ENCODE assay signal across 21 cellular contexts in genomic region chr5:154502180-154502579, GRCh38. TPM values are rescaled to one million over a fixed set of nuclear protein-coding genes. Genes with fewer than 3 reads are reported as not detected.
A peak's percentile ranks its signal among the peaks of the same experiment; 100 is the strongest.
DNase-seq lines count a peak whose midpoint lies in the region; ATAC-seq, FAIRE-seq and TF ChIP-seq lines count a peak whose summit lies in the region.
"Had no signal": no experiment of that assay in that cellular context is flagged by ENCODE, and none has a peak within 500 bp of the region (broad histone marks: within the 10 kb centered on the region; RNA-seq: fewer than 3 reads in every experiment).

No MANE protein-coding gene starts in this region.

- no peak for TF ChIP-seq RAD21 in GM12878 (IDR thresholded peaks at IDR 0.05; ENCODE audit: insufficient read depth, low read depth, low read length)

- H3K27ac ChIP-seq in BLaER1 (no peak overlapping the region), GM23338 (ENCODE audit: low read depth) (no peak overlapping the region), GM12878 (ENCODE audit: control insufficient read depth, insufficient read depth) (peak overlapping the region; percentile 89), stomach (no peak overlapping the region)
- H3K27ac ChIP-seq: 22Rv1, A549 had no signal

- POLR2A ChIA-PET in GM12878 (lab: Charles Lee): interaction anchor here (0.7 to 5.1 kb wide), 3 partner anchors 8 to 57 kb away, joined by 3 to 35 read pairs (median 4); no protein-coding TSS in a partner anchor
- POLR2A ChIA-PET in HEK293T (lab: Yijun Ruan, JAX): interaction anchor here (1.5 kb wide), 1 partner anchor 18 kb away, joined by 4 read pairs; no protein-coding TSS in a partner anchor

- intact Hi-C loops in GM12878 (cut with micrococcal nuclease; ENCODE audit: unreplicated experiment) (loop anchor here (10.0 kb wide), 1 partner anchor 253 kb away; the partner anchor contains the start of gene LARP1), stomach (cut with DNase I; ENCODE audit: low total_unique reads) (no loop called here)

- H3F3A ChIP-seq in GM23338 (replicated peaks; ENCODE audit: low read depth): no peaks in the 10 kb centered on the region

- peaks cover 32% of the 10 kb centered on the region for H3K4me1 ChIP-seq in BLaER1
- H3K4me1 ChIP-seq in GM23338 (ENCODE audit: insufficient read depth): peaks cover 3% of the 10 kb centered on the region
- H3K4me1 ChIP-seq in GM12878 (ENCODE audit: control insufficient read depth, insufficient read depth, low read length): peaks cover 37% of the 10 kb centered on the region
- no peaks in the 10 kb centered on the region for H3K4me1 ChIP-seq in stomach
- H3K4me1 ChIP-seq: A549 had no signal

- TF ChIP-seq POLR2A in GM12878 (IDR thresholded peaks at IDR 0.05; ENCODE audit: low read depth, low read length) (no peak), stomach (IDR thresholded peaks at IDR 0.05) (no peak)

- H3K27me3 Mint-ChIP-seq in GM23338 (ENCODE audit: insufficient read depth, low read depth, poor library complexity): peaks cover 3% of the 10 kb centered on the region
- H3K27me3 Mint-ChIP-seq in stimulated activated naive B cell treated with anti-CD40 and anti-IgM and Interleukin-4, amounts not matched to agents 10 μg/mL and 1 μg/mL and 100 μg/mL, for 72 hours: peaks cover 30 to 48% of the 10 kb centered on the region in 2 donors
- H3K27me3 Mint-ChIP-seq: IgD-negative memory B cell had no signal

- no peaks in the 10 kb centered on the region for H3K36me3 Mint-ChIP-seq in GM23338 (ENCODE audit: low read depth)
- H3K36me3 Mint-ChIP-seq in stimulated activated naive B cell treated with anti-CD40 and anti-IgM and Interleukin-4, amounts not matched to agents 10 μg/mL and 1 μg/mL and 100 μg/mL, for 72 hours: no peaks in the 10 kb centered on the region
- H3K36me3 Mint-ChIP-seq: CD8-positive, alpha-beta T cell; IgD-negative memory B cell had no signal

- TF ChIP-seq EP300 in GM12878 (IDR thresholded peaks at IDR 0.05; ENCODE audit: borderline replicate concordance in 1 of 2, control insufficient read depth in 1 of 2, low read depth in 2 of 2, low read length in 2 of 2): no peak
- no peak for TF ChIP-seq EP300 in stomach (IDR thresholded peaks at IDR 0.05)

- no peak overlapping the region for H3K4me3 Mint-ChIP-seq in GM23338
- H3K4me3 Mint-ChIP-seq in stimulated activated naive B cell treated with anti-CD40 and anti-IgM and Interleukin-4, amounts not matched to agents 10 μg/mL and 1 μg/mL and 100 μg/mL, for 72 hours: no peak overlapping the region
- H3K4me3 Mint-ChIP-seq: CD8-positive, alpha-beta T cell; H9 had no signal

- SMC1A ChIA-PET in GM12878 (lab: Charles Lee; ENCODE audit: uncharacterized antibody, unreplicated experiment): interaction anchor here (1.2 to 8.9 kb wide), 13 partner anchors 8 to 80 kb away, joined by 3 to 108 read pairs (median 6); no protein-coding TSS in a partner anchor

- in situ Hi-C loops in GM12878 (cut with MboI): no loop called here

- no peaks in the 10 kb centered on the region for H3K79me2 ChIP-seq in GM23338 (replicated peaks; ENCODE audit: insufficient read depth)
- no peaks in the 10 kb centered on the region for H3K79me2 ChIP-seq in GM12878 (ENCODE audit: control insufficient read depth, insufficient read depth, low read length)

- BruUV-seq in GM12878 (replicated peaks; lab: Mats Ljungman, UMichigan): no TSS peak

- H4K20me1 ChIP-seq in BLaER1 (no peaks in the 10 kb centered on the region), GM23338 (replicated peaks; ENCODE audit: insufficient read depth) (no peaks in the 10 kb centered on the region), GM12878 (ENCODE audit: control insufficient read depth, insufficient read depth) (no peaks in the 10 kb centered on the region)

- FAIRE-seq in GM12878 (lab: Jason Lieb, UNC): no peak
- FAIRE-seq: A549, H1, HepG2 had no signal

- H3K4me3 ChIP-seq in BLaER1 (no peak overlapping the region), GM23338 (no peak overlapping the region), GM12878 (no peak overlapping the region), stomach (no peak overlapping the region)
- H3K4me3 ChIP-seq: A549 had no signal

- H3K27ac Mint-ChIP-seq in GM23338: no peak overlapping the region
- H3K27ac Mint-ChIP-seq in stimulated activated naive B cell treated with anti-CD40 and anti-IgM and Interleukin-4, amounts not matched to agents 10 μg/mL and 1 μg/mL and 100 μg/mL, for 72 hours: peak overlapping the region; percentile 37
- H3K27ac Mint-ChIP-seq: CD8-positive, alpha-beta T cell had no signal

- H3K36me3 ChIP-seq in BLaER1: no peaks in the 10 kb centered on the region
- H3K36me3 ChIP-seq in GM23338 (ENCODE audit: insufficient read depth): no peaks in the 10 kb centered on the region
- no peaks in the 10 kb centered on the region; a peak in 1 of 4 replicates for H3K36me3 ChIP-seq in GM12878 (ENCODE audit: control insufficient read depth in 2 of 2, insufficient read depth in 2 of 2, low read length in 1 of 2)
- no peaks in the 10 kb centered on the region for H3K36me3 ChIP-seq in stomach

- TF ChIP-seq CTCF in GM23338 (conservative IDR thresholded peaks at IDR 0.05; ENCODE audit: low read depth in 2 of 2) (no peak), GM12878 (IDR thresholded peaks at IDR 0.05 in 2 of 3, conservative IDR thresholded peaks at IDR 0.05 in 1 of 3; ENCODE audit: control insufficient read depth in 2 of 3, extremely low read depth in 1 of 3, insufficient read depth in 1 of 3, low read depth in 3 of 3, low read length in 3 of 3) (no peak), stomach (IDR thresholded peaks at IDR 0.05) (no peak)

- ATAC-seq in GM23338: no peak
- no peak for ATAC-seq in GM12878
- ATAC-seq in stimulated activated naive B cell treated with anti-CD40 and anti-IgM and Interleukin-4, amounts not matched to agents 10 μg/mL and 1 μg/mL and 100 μg/mL, for 72 hours (replicated peaks): no peak
- no peak for ATAC-seq in HG02642 (IDR thresholded peaks at IDR 0.05; ENCODE audit: poor library complexity, unreplicated experiment)
- ATAC-seq: A549; CD8-positive, alpha-beta T cell; HepG2 had no signal

- no peaks in the 10 kb centered on the region for H3K27me3 ChIP-seq in BLaER1
- no peaks in the 10 kb centered on the region for H3K27me3 ChIP-seq in GM23338 (ENCODE audit: insufficient read depth)
- no peaks in the 10 kb centered on the region for H3K27me3 ChIP-seq in GM12878 (replicated peaks in 1 of 2; ENCODE audit: control insufficient read depth in 2 of 2, insufficient read depth in 2 of 2, low read length in 1 of 2)
- peaks cover 0 to 54% (median 4%) of the 10 kb centered on the region in 3 donors for H3K27me3 ChIP-seq in stomach

- H2AFZ ChIP-seq in GM23338: 0 out of 2 replicates have a peak overlapping the region, but pooled peaks have one; percentile 10
- H2AFZ ChIP-seq in GM12878 (ENCODE audit: control insufficient read depth, low read depth, low read length): peak overlapping the region; percentile 5

- H3K4me1 Mint-ChIP-seq in GM23338: peaks cover 15% of the 10 kb centered on the region
- peaks cover 4 to 8% of the 10 kb centered on the region in 2 donors for H3K4me1 Mint-ChIP-seq in stimulated activated naive B cell treated with anti-CD40 and anti-IgM and Interleukin-4, amounts not matched to agents 10 μg/mL and 1 μg/mL and 100 μg/mL, for 72 hours

- peak overlapping the region; percentile 74 for H3K4me2 ChIP-seq in BLaER1
- H3K4me2 ChIP-seq in GM23338: no peak overlapping the region
- peak overlapping the region; percentile 73 for H3K4me2 ChIP-seq in GM12878 (ENCODE audit: control insufficient read depth, insufficient read depth)
- H3K4me2 ChIP-seq: A549 had no signal

- CTCF ChIA-PET in GM12878 (lab: Yijun Ruan, JAX): interaction anchor here (0.8 to 4.5 kb wide), 9 partner anchors 10 to 73 kb away, joined by 3 to 39 read pairs (median 8); no protein-coding TSS in a partner anchor
- CTCF ChIA-PET in HEK293T (lab: Yijun Ruan, JAX): interaction anchor here (1.1 kb wide), 1 partner anchor 21 kb away, joined by 3 read pairs; no protein-coding TSS in a partner anchor

- RAD21 ChIA-PET in GM12878 (lab: Charles Lee; ENCODE audit: unreplicated experiment): interaction anchor here (1.6 to 5.7 kb wide), 6 partner anchors 11 to 74 kb away, joined by 7 to 62 read pairs (median 11); no protein-coding TSS in a partner anchor

- no peak for DNase-seq in GM23338 (ENCODE audit: low spot score)
- DNase-seq in GM12878 (ENCODE audit: low read depth, low spot score): no peak
- no peak for DNase-seq in stimulated activated naive B cell treated with anti-CD40 and anti-IgM and Interleukin-4, amounts not matched to agents 10 μg/mL and 1 μg/mL and 100 μg/mL, for 72 hours
- DNase-seq in HEK293T (ENCODE audit: extremely low spot score): no peak
- no peak for DNase-seq in stomach
- DNase-seq: AML-193; Calu3; CD8-positive, alpha-beta T cell; DND-41; EL; Karpas-422; KBM-7 had no signal

- H3K9ac ChIP-seq in BLaER1 (no peak overlapping the region), GM12878 (ENCODE audit: control insufficient read depth, insufficient read depth, low read length) (no peak overlapping the region)

- no peaks in the 10 kb centered on the region for H3K9me2 ChIP-seq in GM23338 (ENCODE audit: insufficient read depth)

- H3K9me3 ChIP-seq in BLaER1 (no peaks in the 10 kb centered on the region), GM12878 (replicated peaks; ENCODE audit: control insufficient read depth, insufficient read depth, low read length) (no peaks in the 10 kb centered on the region), stomach (no peaks in the 10 kb centered on the region)
- H3K9me3 ChIP-seq: A549 had no signal

- 100% methylated on average over 1 of the region's 1 CpG for WGBS in GM12878 (ENCODE audit: insufficient coverage, insufficient replicate concordance, low lambda C conversion rate, missing lambda C conversion rate)
- 86 to 100% (median 88%) methylated on average over 1 of the region's 1 CpG for WGBS in stomach, 5 donors

- H3K9me3 Mint-ChIP-seq in GM23338: no peaks in the 10 kb centered on the region
- peaks cover 0 to 2% of the 10 kb centered on the region in 2 donors for H3K9me3 Mint-ChIP-seq in stimulated activated naive B cell treated with anti-CD40 and anti-IgM and Interleukin-4, amounts not matched to agents 10 μg/mL and 1 μg/mL and 100 μg/mL, for 72 hours
- H3K9me3 Mint-ChIP-seq: CD8-positive, alpha-beta T cell; H9; IgD-negative memory B cell had no signal

RNA-seq across cellular contexts. Expression of gene HAND1, which starts 24.2 kb away (rescaled TPM):
- total RNA-seq in GM23338 (2014; rRNA removed; shearing (Covaris generic)): not detected in 2 replicates
- not detected in 2 replicates for polyA plus RNA-seq in GM23338 (2016; fragmentation: Nextera tagmentation; extraction: Ambion mirVana)
- not detected in 2 replicates for total RNA-seq in GM12878 (2013; cell fraction: nucleolus; rRNA removed)
- total RNA-seq in GM12878 (2014; rRNA removed): 0.17 and 0.49 TPM in 2 replicates
- 0.22 TPM in 1 of 2 replicates, not detected in the other for total RNA-seq in GM12878 (2014; rRNA removed; fragmentation: Illumina TruSeq; extraction: Trizol)
- total RNA-seq in GM12878 (2021): 0.36 and 0.64 TPM in 2 replicates
- not detected for polyA plus RNA-seq in GM12878 (2011; ENCODE audit: low read depth)
- polyA plus RNA-seq in GM12878 (2011; rRNA removed): not detected in 2 replicates
- polyA plus RNA-seq in GM12878 (2011; cell fraction: cytosol; rRNA removed): not detected in 2 replicates
- not detected in 2 replicates for polyA plus RNA-seq in GM12878 (2011; cell fraction: nucleus; rRNA removed)
- not detected in 2 replicates for polyA plus RNA-seq in GM12878 (2012)
- 0.24 and 0.31 TPM in 2 replicates for polyA plus RNA-seq in GM12878 (2014; fragmentation: Illumina TruSeq; extraction: Trizol)
- polyA plus RNA-seq in GM12878 (2014; fragmentation: Nextera tagmentation; extraction: Ambion mirVana): under 1 TPM in 1 of 2 experiments, not detected in 1; 0.06 TPM
- 0.41 and 1.0 TPM in 2 replicates for polyA plus RNA-seq in GM12878 (2014; rRNA removed)
- not detected for polyA plus RNA-seq in GM12878 (2016; fragmentation: Nextera tagmentation; extraction: Ambion mirVana)
- polyA minus RNA-seq in GM12878 (2011; rRNA and poly(A)+ RNA removed): not detected in 2 replicates
- polyA minus RNA-seq in GM12878 (2011; cell fraction: cytosol; rRNA and poly(A)+ RNA removed): not detected in 2 replicates
- polyA minus RNA-seq in GM12878 (2011; cell fraction: nucleus; rRNA and poly(A)+ RNA removed): not detected in 2 replicates
- total RNA-seq in stomach: 10 to 100 TPM in 1 of 5 donors, not detected in 4; 32.2 TPM
- polyA plus RNA-seq in stomach: not detected
- total RNA-seq: Calu3; CD8-positive, alpha-beta T cell; H1; H9; HepG2 had no signal
- polyA plus RNA-seq: BJ, HepG2, IgD-negative memory B cell had no signal

RNA-seq across cellular contexts. Expression of gene SAP30L, which starts 56.4 kb away (rescaled TPM):
- 11.5 and 21.4 TPM in 2 replicates for total RNA-seq in GM23338 (2014; rRNA removed; shearing (Covaris generic))
- polyA plus RNA-seq in GM23338 (2016; fragmentation: Nextera tagmentation; extraction: Ambion mirVana): 29.3 and 36.8 TPM in 2 replicates
- total RNA-seq in GM12878 (2013; cell fraction: nucleolus; rRNA removed): 11.6 and 16.7 TPM in 2 replicates
- 13.8 and 20.3 TPM in 2 replicates for total RNA-seq in GM12878 (2014; rRNA removed)
- 20.6 and 23.9 TPM in 2 replicates for total RNA-seq in GM12878 (2014; rRNA removed; fragmentation: Illumina TruSeq; extraction: Trizol)
- total RNA-seq in GM12878 (2021): 26.0 and 26.2 TPM in 2 replicates
- polyA plus RNA-seq in GM12878 (2011; ENCODE audit: low read depth): 4.5 TPM
- 36.8 and 44.2 TPM in 2 replicates for polyA plus RNA-seq in GM12878 (2011; rRNA removed)
- polyA plus RNA-seq in GM12878 (2011; cell fraction: cytosol; rRNA removed): 17.1 and 19.2 TPM in 2 replicates
- polyA plus RNA-seq in GM12878 (2011; cell fraction: nucleus; rRNA removed): 33.3 and 37.4 TPM in 2 replicates
- 21.8 and 22.4 TPM in 2 replicates for polyA plus RNA-seq in GM12878 (2012)
- polyA plus RNA-seq in GM12878 (2014; fragmentation: Illumina TruSeq; extraction: Trizol): 16.1 and 23.0 TPM in 2 replicates
- 10 to 100 TPM in 1 of 2 experiments, 1 to 10 TPM in 1; 2.4 to 15.4 TPM for polyA plus RNA-seq in GM12878 (2014; fragmentation: Nextera tagmentation; extraction: Ambion mirVana)
- polyA plus RNA-seq in GM12878 (2014; rRNA removed): 22.8 and 22.9 TPM in 2 replicates
- polyA plus RNA-seq in GM12878 (2016; fragmentation: Nextera tagmentation; extraction: Ambion mirVana): 1 to 10 TPM; 5.6 to 8.8 TPM
- 9.2 and 11.6 TPM in 2 replicates for polyA minus RNA-seq in GM12878 (2011; rRNA and poly(A)+ RNA removed)
- polyA minus RNA-seq in GM12878 (2011; cell fraction: cytosol; rRNA and poly(A)+ RNA removed): 5.5 and 6.7 TPM in 2 replicates
- polyA minus RNA-seq in GM12878 (2011; cell fraction: nucleus; rRNA and poly(A)+ RNA removed): 5.8 and 7.3 TPM in 2 replicates
- total RNA-seq in stomach: 10 to 100 TPM; 15.8 to 51.0 (median 30.3) TPM
- 10 to 100 TPM; 13.9 to 20.0 (median 14.7) TPM for polyA plus RNA-seq in stomach
